In the genomic region with DNA sequence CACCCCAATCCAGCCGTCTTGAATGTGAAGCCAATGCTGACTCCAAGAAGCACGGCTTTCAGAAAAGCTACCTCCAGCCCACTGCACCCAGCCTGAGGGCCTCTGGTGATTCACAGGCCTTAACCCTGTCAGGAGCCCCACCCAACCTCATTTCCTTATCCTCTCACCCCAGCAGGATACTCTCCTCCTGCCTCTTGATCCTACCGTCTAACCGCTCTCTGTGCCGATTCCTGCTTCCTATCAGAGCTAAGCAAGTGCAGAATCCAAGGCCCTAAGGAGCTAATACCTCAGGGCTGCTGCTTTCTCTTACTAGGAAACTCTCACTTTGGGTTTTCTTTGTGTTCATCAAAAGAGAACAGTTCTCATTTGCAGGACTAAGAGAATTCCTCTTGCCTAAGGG, we compare ENCODE assay signal across 8 cellular contexts. TPM values are rescaled to one million over a fixed set of nuclear protein-coding genes. Genes with fewer than 3 reads are reported as not detected.
DNase-seq lines count a peak whose midpoint lies in the region; ATAC-seq, FAIRE-seq and TF ChIP-seq lines count a peak whose summit lies in the region.

No MANE protein-coding gene starts in this region.

- peak overlapping the region; percentile 90 for H3K27ac Mint-ChIP-seq in astrocyte (ENCODE audit: unreplicated experiment)

- H2AFZ ChIP-seq in astrocyte (ENCODE audit: low read depth, low read length), result no peak overlapping the region

- no peaks in the 10 kb centered on the region for H3K27me3 Mint-ChIP-seq in astrocyte (ENCODE audit: low read depth, unreplicated experiment)

- no peak for FAIRE-seq in astrocyte (lab: Jason Lieb, UNC)
- no peak for FAIRE-seq in GM12892 (lab: Jason Lieb, UNC)

- 67 to 81% methylated on average over 5 of the region's 5 CpGs for WGBS in thyroid gland, 2 donors

- TF ChIP-seq CTCF in AG09319 (IDR thresholded peaks at IDR 0.05; ENCODE audit: low read depth, low read length), result no peak
- TF ChIP-seq CTCF in astrocyte (IDR thresholded peaks at IDR 0.05; ENCODE audit: insufficient read depth, low read depth, low read length), result no peak
- no peak for TF ChIP-seq CTCF in uterus (IDR thresholded peaks at IDR 0.05)
- no peak for TF ChIP-seq CTCF in thyroid gland (IDR thresholded peaks at IDR 0.05)

- no peak for TF ChIP-seq POLR2A in uterus (IDR thresholded peaks at IDR 0.05)
- no peak for TF ChIP-seq POLR2A in thyroid gland (IDR thresholded peaks at IDR 0.05)
- no peak for TF ChIP-seq POLR2A in GM12892 (IDR thresholded peaks at IDR 0.05; ENCODE audit: low read depth, low read length)

- H3K79me2 ChIP-seq in astrocyte (ENCODE audit: insufficient read depth, low read length), result peaks cover 41% of the 10 kb centered on the region

- peak overlapping the region; percentile 76 for H3K4me3 Mint-ChIP-seq in astrocyte (ENCODE audit: unreplicated experiment)

- H4K20me1 ChIP-seq in astrocyte (ENCODE audit: insufficient read depth, low read length), result peaks cover 3% of the 10 kb centered on the region

- peaks cover 42% of the 10 kb centered on the region for H3K4me1 Mint-ChIP-seq in astrocyte (ENCODE audit: low read depth, unreplicated experiment)

- no peaks in the 10 kb centered on the region for H3K9me3 ChIP-seq in astrocyte (ENCODE audit: insufficient read depth, low read depth, low read length)
- H3K9me3 ChIP-seq in uterus, result no peaks in the 10 kb centered on the region
- no peaks in the 10 kb centered on the region for H3K9me3 ChIP-seq in thyroid gland

- no peaks in the 10 kb centered on the region for H3K36me3 ChIP-seq in astrocyte (ENCODE audit: insufficient read depth, low read length)
- H3K36me3 ChIP-seq in uterus, result no peaks in the 10 kb centered on the region
- H3K36me3 ChIP-seq in thyroid gland, result no peaks in the 10 kb centered on the region

- H3K27me3 ChIP-seq in astrocyte (ENCODE audit: insufficient read depth, low read length) (no peaks in the 10 kb centered on the region), uterus (no peaks in the 10 kb centered on the region), thyroid gland (no peaks in the 10 kb centered on the region)

- H3K4me3 ChIP-seq in astrocyte (ENCODE audit: insufficient read depth, low read depth, low read length) (peak overlapping the region; percentile 22), uterus (no peak overlapping the region), thyroid gland (replicated peaks in 1 of 3) (no peak overlapping the region)

- H3K36me3 Mint-ChIP-seq in astrocyte (ENCODE audit: low read depth, unreplicated experiment), result peaks cover 4% of the 10 kb centered on the region

- H3K27ac ChIP-seq in astrocyte (ENCODE audit: low read depth, low read length), result peak overlapping the region; percentile 70
- H3K27ac ChIP-seq in uterus, result peak overlapping the region; percentile 44 to 53
- no peak overlapping the region for H3K27ac ChIP-seq in thyroid gland

- intact Hi-C loops in uterus (cut with DNase I; ENCODE audit: low total_unique reads) (no loop called here), thyroid gland (cut with DNase I) (no loop called here)

- ATAC-seq in left lobe of liver, result peak; percentile 33
- ATAC-seq in HG02588 (IDR thresholded peaks at IDR 0.05; ENCODE audit: unreplicated experiment), result no peak

- DNase-seq in AG09319 (ENCODE audit: extremely low read depth, low read depth) (peak; percentile 20), NCI-H69 (lab: John Stamatoyannopoulos, UW) (peak; percentile 44), astrocyte (ENCODE audit: low read depth) (peak; percentile 65), left lobe of liver (ENCODE audit: low spot score) (peak; percentile 21), uterus (peak in 1 of 2 donors; percentile 22), thyroid gland (no peak), GM12892 (ENCODE audit: insufficient read length) (no peak)

- no peaks in the 10 kb centered on the region for H3K9me3 Mint-ChIP-seq in astrocyte (ENCODE audit: unreplicated experiment)

- peak overlapping the region; percentile 73 for H3K4me2 ChIP-seq in astrocyte (ENCODE audit: low read length)

- H3K4me1 ChIP-seq in astrocyte (ENCODE audit: insufficient read depth, low read length), result peaks cover 43% of the 10 kb centered on the region
- no peaks in the 10 kb centered on the region for H3K4me1 ChIP-seq in uterus
- H3K4me1 ChIP-seq in thyroid gland, result peaks cover 0 to 5% of the 10 kb centered on the region in 2 donors

- peak overlapping the region; percentile 64 for H3K9ac ChIP-seq in astrocyte (ENCODE audit: low read length)

RNA-seq across cellular contexts. Expression of a gene that starts 47.2 kb away (rescaled TPM):
- total RNA-seq in astrocyte, result 7.7 and 8.6 TPM in 2 replicates
- total RNA-seq in left lobe of liver, result 0.58 TPM
- 10 to 100 TPM in 2 of 4 donors, 1 to 10 TPM in 2; 3.3 to 16.3 (median 7.2) TPM for total RNA-seq in uterus
- 1 to 10 TPM; 1.6 to 4.1 (median 2.6) TPM for total RNA-seq in thyroid gland
- polyA plus RNA-seq in GM12892 (2012; ENCODE audit: missing spikeins), result 7.1 TPM

Comparison
In these comparisons a context has a peak if more than half of its experiments do, and no peak if none do; other contexts are left out.
1. DNase-seq: peak in AG09319 (single experiment), NCI-H69 (single experiment), astrocyte (single experiment) and left lobe of liver (single experiment); none in thyroid gland (0 of 2) and GM12892 (single experiment).
2. H3K27ac ChIP-seq: peak in astrocyte (single experiment) and uterus (2 of 2); none in thyroid gland (0 of 3).